In the genomic region with DNA sequence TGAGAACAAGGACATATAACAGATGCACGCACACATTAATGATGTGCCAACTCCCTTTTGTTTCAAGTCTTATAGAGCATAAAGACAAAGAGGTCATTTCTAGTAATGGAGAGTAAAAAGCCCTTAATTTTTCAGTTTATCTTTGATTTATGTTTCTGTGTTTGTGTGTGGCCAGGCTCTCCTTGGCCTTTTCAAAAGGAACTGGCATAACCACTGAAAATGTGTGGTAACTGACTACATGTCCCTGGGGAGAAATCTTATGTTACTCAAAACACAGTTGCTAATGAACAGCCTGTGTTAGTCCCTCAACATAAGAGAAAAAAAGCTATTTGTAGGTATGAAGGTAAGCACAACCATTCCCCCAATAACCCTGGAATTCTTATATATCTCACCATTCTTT, we compare ENCODE assay signal across 1 cellular context.
TF ChIP-seq lines count a peak whose summit lies in the region.

No MANE protein-coding gene starts in this region.

TF ChIP-seq in WTC11, 78 proteins besides CTCF, POLR2A, EP300 and RAD21 (continued from another document):
- TF ChIP-seq, protein P1, sequence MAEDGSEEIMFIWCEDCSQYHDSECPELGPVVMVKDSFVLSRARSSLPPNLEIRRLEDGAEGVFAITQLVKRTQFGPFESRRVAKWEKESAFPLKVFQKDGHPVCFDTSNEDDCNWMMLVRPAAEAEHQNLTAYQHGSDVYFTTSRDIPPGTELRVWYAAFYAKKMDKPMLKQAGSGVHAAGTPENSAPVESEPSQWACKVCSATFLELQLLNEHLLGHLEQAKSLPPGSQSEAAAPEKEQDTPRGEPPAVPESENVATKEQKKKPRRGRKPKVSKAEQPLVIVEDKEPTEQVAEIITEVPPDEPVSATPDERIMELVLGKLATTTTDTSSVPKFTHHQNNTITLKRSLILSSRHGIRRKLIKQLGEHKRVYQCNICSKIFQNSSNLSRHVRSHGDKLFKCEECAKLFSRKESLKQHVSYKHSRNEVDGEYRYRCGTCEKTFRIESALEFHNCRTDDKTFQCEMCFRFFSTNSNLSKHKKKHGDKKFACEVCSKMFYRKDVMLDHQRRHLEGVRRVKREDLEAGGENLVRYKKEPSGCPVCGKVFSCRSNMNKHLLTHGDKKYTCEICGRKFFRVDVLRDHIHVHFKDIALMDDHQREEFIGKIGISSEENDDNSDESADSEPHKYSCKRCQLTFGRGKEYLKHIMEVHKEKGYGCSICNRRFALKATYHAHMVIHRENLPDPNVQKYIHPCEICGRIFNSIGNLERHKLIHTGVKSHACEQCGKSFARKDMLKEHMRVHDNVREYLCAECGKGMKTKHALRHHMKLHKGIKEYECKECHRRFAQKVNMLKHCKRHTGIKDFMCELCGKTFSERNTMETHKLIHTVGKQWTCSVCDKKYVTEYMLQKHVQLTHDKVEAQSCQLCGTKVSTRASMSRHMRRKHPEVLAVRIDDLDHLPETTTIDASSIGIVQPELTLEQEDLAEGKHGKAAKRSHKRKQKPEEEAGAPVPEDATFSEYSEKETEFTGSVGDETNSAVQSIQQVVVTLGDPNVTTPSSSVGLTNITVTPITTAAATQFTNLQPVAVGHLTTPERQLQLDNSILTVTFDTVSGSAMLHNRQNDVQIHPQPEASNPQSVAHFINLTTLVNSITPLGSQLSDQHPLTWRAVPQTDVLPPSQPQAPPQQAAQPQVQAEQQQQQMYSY (CRISPR knock-in tag; IDR thresholded peaks at IDR 0.05), result no peak
- no peak for TF ChIP-seq ZNF232 (CRISPR knock-in tag; IDR thresholded peaks at IDR 0.05)
- TF ChIP-seq, protein P2, sequence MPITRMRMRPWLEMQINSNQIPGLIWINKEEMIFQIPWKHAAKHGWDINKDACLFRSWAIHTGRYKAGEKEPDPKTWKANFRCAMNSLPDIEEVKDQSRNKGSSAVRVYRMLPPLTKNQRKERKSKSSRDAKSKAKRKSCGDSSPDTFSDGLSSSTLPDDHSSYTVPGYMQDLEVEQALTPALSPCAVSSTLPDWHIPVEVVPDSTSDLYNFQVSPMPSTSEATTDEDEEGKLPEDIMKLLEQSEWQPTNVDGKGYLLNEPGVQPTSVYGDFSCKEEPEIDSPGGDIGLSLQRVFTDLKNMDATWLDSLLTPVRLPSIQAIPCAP (CRISPR knock-in tag; IDR thresholded peaks at IDR 0.05), result no peak
